20 cellular contexts compared by ENCODE assay signal in the genomic region with DNA sequence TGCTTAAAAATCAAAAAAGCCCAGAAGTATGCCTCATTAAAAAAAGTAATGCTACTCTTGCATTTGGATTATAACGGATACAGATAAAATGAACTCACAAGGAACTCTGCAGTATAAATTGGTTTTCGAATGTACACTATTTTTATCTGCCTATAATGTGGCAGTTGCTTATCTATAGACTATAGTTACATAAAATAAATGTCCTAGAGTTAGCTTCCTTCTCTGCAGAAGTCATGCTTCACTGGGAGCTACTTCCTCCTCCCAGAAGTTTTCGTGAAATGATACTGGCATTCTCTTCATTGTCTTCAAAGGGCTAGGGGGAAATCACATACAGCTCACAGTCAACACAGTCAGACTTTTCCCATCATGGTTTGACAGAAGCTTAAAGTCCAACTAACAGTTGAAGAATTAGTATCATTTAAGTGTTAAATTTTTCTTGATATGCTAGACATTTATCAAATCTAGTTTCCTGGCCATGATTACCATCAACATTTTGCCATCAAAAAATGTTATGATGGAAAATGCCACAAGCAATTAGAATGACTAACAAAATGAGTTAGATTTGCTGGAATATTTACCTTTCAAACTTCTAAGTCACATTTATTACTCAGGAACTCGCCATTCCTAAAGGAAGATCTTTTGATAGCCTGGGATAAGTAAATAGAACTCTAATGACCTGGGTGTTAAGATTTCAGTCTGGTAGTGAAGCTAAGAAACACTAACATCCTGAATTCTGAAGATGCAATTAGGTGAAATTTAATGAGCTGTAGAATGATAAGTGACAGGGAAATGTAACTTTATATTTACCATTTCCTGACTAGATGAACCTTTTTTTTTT.
DNase-seq lines count a peak whose midpoint lies in the region; ATAC-seq and TF ChIP-seq lines count a peak whose summit lies in the region.
"Had no signal": no experiment of that assay in that cellular context is flagged by ENCODE, and none has a peak within 500 bp of the region (broad histone marks: within the 10 kb centered on the region; RNA-seq: fewer than 3 reads in every experiment).

No MANE protein-coding gene starts in this region.

- intact Hi-C loops in colonic mucosa (cut with DNase I): no loop called here
- intact Hi-C loops in stomach (cut with DNase I; ENCODE audit: low total_unique reads): no loop called here

- WGBS in stomach, 5 donors: 29 to 58% (median 43%) methylated on average over 4 of the region's 4 CpGs

- H3K4me3 Mint-ChIP-seq in nephron progenitor cell: no peak overlapping the region
- H3K4me3 Mint-ChIP-seq: CD8-positive, alpha-beta T cell; GM23338 had no signal

- no peak for ATAC-seq in HG03460 (IDR thresholded peaks at IDR 0.05; ENCODE audit: unreplicated experiment)
- ATAC-seq: CD8-positive, alpha-beta T cell; SK-N-SH treated with all-trans-retinoic acid at 6 μM for 48 hours had no signal

- H3K27me3 Mint-ChIP-seq in nephron progenitor cell (ENCODE audit: low read depth, poor library complexity): peaks cover 8% of the 10 kb centered on the region

- H3K36me3 ChIP-seq in colonic mucosa (no peaks in the 10 kb centered on the region), stomach (no peaks in the 10 kb centered on the region)
- H3K36me3 ChIP-seq: HAP-1 had no signal

- H3K9ac ChIP-seq in colonic mucosa (ENCODE audit: low read depth in 2 of 2, low read length in 2 of 2): no peak overlapping the region

- H3K9me3 ChIP-seq in colonic mucosa: no peaks in the 10 kb centered on the region
- no peaks in the 10 kb centered on the region for H3K9me3 ChIP-seq in stomach
- H3K9me3 ChIP-seq: HAP-1 had no signal

- DNase-seq in NCI-H460 (ENCODE audit: extremely low read depth, low read depth) (peak; percentile 98), colonic mucosa (no peak), nephron progenitor cell (no peak), stomach (no peak), pons (ENCODE audit: low spot score) (no peak)
- DNase-seq: Calu3; CD8-positive, alpha-beta T cell; DMS153; KBM-7; MV-4-11; NCI-H1105 treated with DMSO at 0.1 percent for 48 hours; NCI-H2029 treated with DMSO at 0.1 percent for 48 hours; NCI-H2171 treated with DMSO at 0.1 percent for 48 hours; RPMI8226; SHP77 had no signal

- TF ChIP-seq POLR2A in stomach (IDR thresholded peaks at IDR 0.05): no peak

- H3K27ac ChIP-seq in C4-2B (peak overlapping the region; percentile 33), colonic mucosa (peak overlapping the region; percentile 4), stomach (no peak overlapping the region)

- TF ChIP-seq EP300 in stomach (IDR thresholded peaks at IDR 0.05): no peak

- TF ChIP-seq CTCF in C4-2B (conservative IDR thresholded peaks at IDR 0.05) (no peak), colonic mucosa (IDR thresholded peaks at IDR 0.05) (no peak), nephron progenitor cell (IDR thresholded peaks at IDR 0.05) (no peak), stomach (IDR thresholded peaks at IDR 0.05) (no peak)

- peak overlapping the region; percentile 58 for H3K27ac Mint-ChIP-seq in nephron progenitor cell
- H3K27ac Mint-ChIP-seq: CD8-positive, alpha-beta T cell; GM23338 had no signal

- H3K4me1 Mint-ChIP-seq in nephron progenitor cell: peaks cover 52% of the 10 kb centered on the region

- H3K4me1 ChIP-seq in colonic mucosa (peaks cover 6% of the 10 kb centered on the region), stomach (peaks cover 0 to 25% (median 18%) of the 10 kb centered on the region in 4 donors)

- H3K9me3 Mint-ChIP-seq in nephron progenitor cell: peaks cover 44% of the 10 kb centered on the region
- H3K9me3 Mint-ChIP-seq: CD8-positive, alpha-beta T cell; GM23338 had no signal

- H3K27me3 ChIP-seq in colonic mucosa (no peaks in the 10 kb centered on the region), stomach (no peaks in the 10 kb centered on the region)

- H3K4me3 ChIP-seq in colonic mucosa: no peak overlapping the region
- no peak overlapping the region for H3K4me3 ChIP-seq in stomach
- H3K4me3 ChIP-seq: GM23338, HAP-1 had no signal

- peaks cover 47% of the 10 kb centered on the region for H3K36me3 Mint-ChIP-seq in nephron progenitor cell (ENCODE audit: low read depth)
- H3K36me3 Mint-ChIP-seq: CD8-positive, alpha-beta T cell had no signal

Comparison
In these comparisons a context has a peak if more than half of its experiments do, and no peak if none do; other contexts are left out.
1. H3K27ac ChIP-seq: peak in C4-2B (single experiment) and colonic mucosa (single experiment); none in stomach (0 of 5).